Comparison of ENCODE assay signal across 1 cellular context in the genomic region with DNA sequence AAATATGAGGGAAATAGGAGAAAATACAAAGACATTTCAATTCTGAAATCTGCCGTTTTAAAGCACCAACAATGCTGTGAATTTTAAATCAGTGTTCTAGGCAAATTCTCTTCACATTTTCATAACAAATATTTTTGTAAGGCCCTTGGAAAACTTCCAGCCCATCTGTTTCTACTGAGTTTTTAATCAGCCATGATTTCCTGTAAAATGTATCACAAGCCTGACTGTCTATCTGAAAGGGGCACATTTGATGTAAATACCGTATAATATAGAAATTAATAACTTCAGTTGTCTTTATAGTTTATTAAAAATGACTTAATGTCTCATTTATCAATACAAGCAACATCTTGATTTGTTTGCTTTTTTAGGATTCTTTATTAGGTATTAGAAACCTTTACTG.
TF ChIP-seq lines count a peak whose summit lies in the region.

No MANE protein-coding gene starts in this region.

TF ChIP-seq in endothelial cell of umbilical vein, 7 proteins besides CTCF, POLR2A, EP300 and RAD21 (continued from another document):
- TF ChIP-seq MYC (IDR thresholded peaks at IDR 0.05; ENCODE audit: low read depth, low read length) (no peak), POLR2AphosphoS5 (IDR thresholded peaks at IDR 0.05; ENCODE audit: insufficient read depth, low read depth, low read length) (no peak)
TF ChIP-seq in endothelial cell of umbilical vein: peak in this region for 0.
